In the genomic region with DNA sequence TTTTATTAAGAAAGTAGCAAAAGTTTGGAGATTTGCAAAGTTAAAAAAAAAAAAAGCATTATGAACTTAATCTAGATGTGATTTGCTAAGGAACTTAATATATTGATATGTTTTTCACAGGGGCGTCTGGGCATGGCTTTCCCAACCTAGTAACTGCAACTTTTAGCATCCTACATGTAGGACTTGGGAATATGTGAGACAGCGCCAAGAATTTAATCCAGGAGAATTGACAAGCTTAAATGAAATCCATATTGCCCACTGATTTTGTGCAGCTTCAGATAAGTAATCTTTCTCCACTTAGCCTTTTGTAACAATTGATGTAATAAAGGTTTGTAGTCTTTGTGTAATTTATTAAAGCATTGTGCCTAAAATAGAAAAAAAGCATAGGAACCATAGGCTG, we compare ENCODE assay signal across 8 cellular contexts. TPM values are rescaled to one million over a fixed set of nuclear protein-coding genes. Genes with fewer than 3 reads are reported as not detected.
A peak's percentile ranks its signal among the peaks of the same experiment; 100 is the strongest.
DNase-seq lines count a peak whose midpoint lies in the region; ATAC-seq and TF ChIP-seq lines count a peak whose summit lies in the region.

No MANE protein-coding gene starts in this region.

- peaks cover 29% of the 10 kb centered on the region for H3K36me3 ChIP-seq in SJCRH30

- no peaks in the 10 kb centered on the region for H3K9me3 ChIP-seq in SJCRH30 (replicated peaks)

- H3K4me3 ChIP-seq in GM12865 (ENCODE audit: low read depth, low read length) (peak overlapping the region; percentile 99), SJCRH30 (peak overlapping the region; percentile 93), fibroblast of pulmonary artery (replicated peaks; ENCODE audit: low read depth, low read length) (peak overlapping the region; percentile 81), retinal pigment epithelial cell (ENCODE audit: low read length) (peak overlapping the region; percentile 85)

- peak overlapping the region; percentile 98 for H3K27ac ChIP-seq in SJCRH30

- no peak for ATAC-seq in GM21723 (IDR thresholded peaks at IDR 0.05; ENCODE audit: unreplicated experiment)

- TF ChIP-seq CTCF in GM12865 (IDR thresholded peaks at IDR 0.05; ENCODE audit: insufficient read depth, low read depth, low read length, missing control alignments): no peak
- no peak for TF ChIP-seq CTCF in fibroblast of pulmonary artery (IDR thresholded peaks at IDR 0.05; ENCODE audit: low read length, missing control alignments)
- TF ChIP-seq CTCF in retinal pigment epithelial cell (conservative IDR thresholded peaks at IDR 0.05; ENCODE audit: low read depth, low read length): no peak

- DNase-seq in GM12865 (ENCODE audit: low read depth): no peak
- DNase-seq in SJCRH30: peak in 1 of 2 experiments; percentile 26
- DNase-seq in fibroblast of pulmonary artery (ENCODE audit: low read depth): peak; percentile 16
- no peak for DNase-seq in retinal pigment epithelial cell (ENCODE audit: low read depth)
- DNase-seq in SK-N-DZ (ENCODE audit: low spot score): no peak
- no peak for DNase-seq in SW480 (ENCODE audit: low spot score)
- no peak for DNase-seq in NCI-H2029 treated with DMSO at 0.1 percent for 48 hours (lab: John Stamatoyannopoulos, UW)

- 0 out of 2 replicates have a peak, but pooled peaks cover 4% of the 10 kb centered on the region for H3K4me1 ChIP-seq in SJCRH30

- no peaks in the 10 kb centered on the region for H3K27me3 ChIP-seq in SJCRH30

RNA-seq across cellular contexts. Expression of gene GABPB1, which starts 1.0 kb away (rescaled TPM):
- total RNA-seq in SJCRH30 (2014; rRNA removed; shearing (Covaris generic)): 41.3 and 41.4 TPM in 2 replicates
- 47.9 and 56.9 TPM in 2 replicates for polyA plus RNA-seq in SK-N-DZ (2014; cell fraction: cytosol; rRNA removed)
- polyA plus RNA-seq in SK-N-DZ (2014; cell fraction: nucleus; rRNA removed): 32.4 and 38.5 TPM in 2 replicates
